4 cellular contexts compared by ENCODE assay signal in genomic region chr12:6475233-6475975, GRCh38. TPM values are rescaled to one million over a fixed set of nuclear protein-coding genes. Genes with fewer than 3 reads are reported as not detected.
"Had no signal": no experiment of that assay in that cellular context is flagged by ENCODE, and none has a peak within 500 bp of the region (broad histone marks: within the 10 kb centered on the region; RNA-seq: fewer than 3 reads in every experiment).

No MANE protein-coding gene starts in this region.

RNA-seq across cellular contexts. Expression of gene CD27, which starts 30.6 kb away (rescaled TPM):
- total RNA-seq: GM23248, GM23338, H4, H7 had no signal
